In the genomic region with DNA sequence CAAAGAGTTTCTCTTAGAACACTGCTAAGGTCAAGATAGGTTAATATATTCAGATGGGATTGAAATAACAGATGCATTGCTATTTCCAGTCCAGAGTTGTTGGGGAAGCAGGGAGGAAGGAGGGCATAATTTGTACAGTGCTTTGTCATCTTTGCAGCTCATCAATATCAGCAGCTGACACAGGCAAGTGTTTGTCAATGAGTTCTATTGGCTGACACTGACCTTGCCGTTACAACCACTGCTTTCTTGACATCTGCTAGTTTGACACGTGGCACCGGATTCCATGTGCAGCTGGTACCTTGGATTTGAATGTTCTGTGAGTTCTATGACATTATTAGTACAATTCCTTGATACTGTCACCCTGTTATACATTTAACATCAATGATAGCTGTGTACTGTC, we compare ENCODE assay signal across 16 cellular contexts. TPM values are rescaled to one million over a fixed set of nuclear protein-coding genes. Genes with fewer than 3 reads are reported as not detected.
"Had no signal": no experiment of that assay in that cellular context is flagged by ENCODE, and none has a peak within 500 bp of the region (broad histone marks: within the 10 kb centered on the region; RNA-seq: fewer than 3 reads in every experiment).

No MANE protein-coding gene starts in this region.

- H3K9me3 Mint-ChIP-seq: brain; stimulated activated naive B cell treated with anti-CD40 and anti-IgM and Interleukin-4, amounts not matched to agents 10 μg/mL and 1 μg/mL and 100 μg/mL, for 72 hours had no signal

- H3K27me3 ChIP-seq: right atrium auricular region, spleen had no signal

- H3K27ac Mint-ChIP-seq: activated naive CD8-positive, alpha-beta T cell; naive thymus-derived CD8-positive, alpha-beta T cell; stimulated activated naive B cell treated with anti-CD40 and anti-IgM and Interleukin-4, amounts not matched to agents 10 μg/mL and 1 μg/mL and 100 μg/mL, for 72 hours had no signal

- H3K4me3 ChIP-seq: right atrium auricular region, spleen had no signal

- H3K36me3 ChIP-seq: right atrium auricular region, spleen had no signal

- H3K27me3 Mint-ChIP-seq: activated naive CD8-positive, alpha-beta T cell; brain; stimulated activated naive B cell treated with anti-CD40 and anti-IgM and Interleukin-4, amounts not matched to agents 10 μg/mL and 1 μg/mL and 100 μg/mL, for 72 hours had no signal

- H3K27ac ChIP-seq: spleen had no signal

- ATAC-seq: naive thymus-derived CD8-positive, alpha-beta T cell; stimulated activated naive B cell treated with anti-CD40 and anti-IgM and Interleukin-4, amounts not matched to agents 10 μg/mL and 1 μg/mL and 100 μg/mL, for 72 hours had no signal

- H3K9me3 ChIP-seq: right atrium auricular region, spleen had no signal

- H3K4me1 ChIP-seq: spleen had no signal

- H3K36me3 Mint-ChIP-seq: activated naive CD8-positive, alpha-beta T cell; brain; naive thymus-derived CD8-positive, alpha-beta T cell; stimulated activated naive B cell treated with anti-CD40 and anti-IgM and Interleukin-4, amounts not matched to agents 10 μg/mL and 1 μg/mL and 100 μg/mL, for 72 hours had no signal

- DNase-seq: activated CD4-positive, alpha-beta T cell treated with anti-CD3 and anti-CD28 coated beads, Interleukin-2, amount 50 U/mL, for 1 hour; activated CD4-positive, CD25-positive, alpha-beta regulatory T cell; activated T-cell treated with anti-CD3 and anti-CD28 coated beads, Interleukin-2, amount 50 U/mL, for 1 hour; amygdala; cerebellar nuclear complex; dermis blood vessel endothelial cell; naive thymus-derived CD8-positive, alpha-beta T cell; posterior cingulate gyrus; spleen; stimulated activated CD4-positive, alpha-beta T cell treated with anti-CD3 and anti-CD28 coated beads, Interleukin-1b, Interleukin-23, amount 100 ng/mL, for 48 hours; stimulated activated naive B cell treated with anti-CD40 and anti-IgM and Interleukin-4, amounts not matched to agents 10 μg/mL and 1 μg/mL and 100 μg/mL, for 72 hours; T-helper 2 cell; trophoblast cell had no signal

- H3K4me1 Mint-ChIP-seq: naive thymus-derived CD8-positive, alpha-beta T cell; stimulated activated naive B cell treated with anti-CD40 and anti-IgM and Interleukin-4, amounts not matched to agents 10 μg/mL and 1 μg/mL and 100 μg/mL, for 72 hours had no signal

- H3K4me3 Mint-ChIP-seq: activated naive CD8-positive, alpha-beta T cell; naive thymus-derived CD8-positive, alpha-beta T cell; stimulated activated naive B cell treated with anti-CD40 and anti-IgM and Interleukin-4, amounts not matched to agents 10 μg/mL and 1 μg/mL and 100 μg/mL, for 72 hours had no signal

RNA-seq across cellular contexts. Expression of gene MLIP, which starts 27.9 kb away (rescaled TPM):
- total RNA-seq: naive thymus-derived CD8-positive, alpha-beta T cell had no signal
- polyA plus RNA-seq: naive thymus-derived CD8-positive, alpha-beta T cell had no signal
